ENCODE assay signal across 23 cellular contexts in genomic region chr5:137205237-137205636, GRCh38.
DNase-seq lines count a peak whose midpoint lies in the region; FAIRE-seq and TF ChIP-seq lines count a peak whose summit lies in the region.
"Had no signal": no experiment of that assay in that cellular context is flagged by ENCODE, and none has a peak within 500 bp of the region (broad histone marks: within the 10 kb centered on the region; RNA-seq: fewer than 3 reads in every experiment).

No MANE protein-coding gene starts in this region.

- in situ Hi-C loops in GM23248 (cut with MboI): no loop called here

- intact Hi-C loops in dorsolateral prefrontal cortex (cut with DNase I) (no loop called here), posterior cingulate gyrus (cut with DNase I) (no loop called here), PC-9 (cut with micrococcal nuclease; ENCODE audit: unreplicated experiment) (no loop called here)

- no peak for FAIRE-seq in RCC 7860 (lab: Jason Lieb, UNC)
- FAIRE-seq: endometrium, GM12891 had no signal

- H3K4me1 ChIP-seq in GM23248 (ENCODE audit: insufficient read depth): peaks cover 49% of the 10 kb centered on the region
- H3K4me1 ChIP-seq in PC-9 (replicated peaks; ENCODE audit: insufficient read depth): no peaks in the 10 kb centered on the region

- H3K27ac ChIP-seq in GM23248 (no peak overlapping the region), dorsolateral prefrontal cortex (peak overlapping the region in 33 of 59 donors; percentile 1 to 71 (median 38)), PC-9 (no peak overlapping the region)
- H3K27ac ChIP-seq: BLaER1 treated with 17β-estradiol and CSF1 and Interleukin-3, amounts not matched to agents 10 nM and 100 nM; tibial artery had no signal

- H3K9me3 ChIP-seq in GM23248 (ENCODE audit: low read depth) (no peaks in the 10 kb centered on the region), PC-9 (ENCODE audit: insufficient read depth, low read depth) (no peaks in the 10 kb centered on the region)
- H3K9me3 ChIP-seq: BLaER1 treated with 17β-estradiol and CSF1 and Interleukin-3, amounts not matched to agents 10 nM and 100 nM; tibial artery had no signal

- peaks cover 21% of the 10 kb centered on the region for H3F3A ChIP-seq in GM23248 (ENCODE audit: insufficient read depth)
- H3F3A ChIP-seq in PC-9 (ENCODE audit: insufficient read depth, low read depth): no peaks in the 10 kb centered on the region

- H4K20me1 ChIP-seq in GM23248 (ENCODE audit: insufficient read depth): peaks cover 11% of the 10 kb centered on the region; the same call in 1 of the 2 replicates
- no peaks in the 10 kb centered on the region for H4K20me1 ChIP-seq in PC-9 (ENCODE audit: insufficient read depth)
- H4K20me1 ChIP-seq: BLaER1 treated with 17β-estradiol and CSF1 and Interleukin-3, amounts not matched to agents 10 nM and 100 nM had no signal

- TF ChIP-seq CTCF in dorsolateral prefrontal cortex (IDR thresholded peaks at IDR 0.05 in 54 of 56, conservative IDR thresholded peaks at IDR 0.05 in 2 of 56; ENCODE audit: low read depth in 1 of 56, partially characterized antibody in 56 of 56) (no peak), foreskin fibroblast (IDR thresholded peaks at IDR 0.05; ENCODE audit: low read depth, low read length) (no peak), PC-9 (conservative IDR thresholded peaks at IDR 0.05) (no peak)

- H2AFZ ChIP-seq in GM23248 (no peak overlapping the region), PC-9 (no peak overlapping the region)

- POLR2A ChIA-PET in PC-9 (lab: Charles Lee; ENCODE audit: unreplicated experiment): no interaction called here

- H3K27me3 ChIP-seq in GM23248 (replicated peaks; ENCODE audit: insufficient read depth): no peaks in the 10 kb centered on the region
- H3K27me3 ChIP-seq in dorsolateral prefrontal cortex: no peaks in the 10 kb centered on the region
- no peaks in the 10 kb centered on the region for H3K27me3 ChIP-seq in PC-9 (ENCODE audit: insufficient read depth, low read depth)
- H3K27me3 ChIP-seq: BLaER1 treated with 17β-estradiol and CSF1 and Interleukin-3, amounts not matched to agents 10 nM and 100 nM; tibial artery had no signal

- CTCF ChIA-PET in PC-9 (lab: Charles Lee): no interaction called here

- WGBS in GM23248 (ENCODE audit: low coverage in 1 of 2, low lambda C conversion rate in 2 of 2, missing lambda C conversion rate in 2 of 2), 2 experiments: 56 to 65% methylated on average over 4 of the region's 4 CpGs

- DNase-seq in A172 (ENCODE audit: low spot score) (peak; percentile 18), GM23248 (peak; percentile 41), RCC 7860 (ENCODE audit: low spot score) (peak; percentile 9), dorsolateral prefrontal cortex (no peak), posterior cingulate gyrus (no peak), foreskin fibroblast (no peak), NCI-H1930 (lab: John Stamatoyannopoulos, UW) (no peak), PC-9 (no peak)
- DNase-seq: ACHN; activated CD8-positive, alpha-beta memory T cell treated with anti-CD3 and anti-CD28 coated beads for 24 hours; activated naive CD4-positive, alpha-beta T cell treated with anti-CD3 and anti-CD28 coated beads, Interleukin-2, amount 10 ng/mL, durations not matched to agents 7 days and 5 days; activated T-cell treated with anti-CD3 and anti-CD28 coated beads, Interleukin-2, amount 50 U/mL, for 4 hours; anterior cingulate cortex; foreskin melanocyte; NCI-H1092; SHP77 treated with DMSO at 0.1 percent for 48 hours; stimulated activated CD4-positive, alpha-beta T cell treated with anti-CD3 and anti-CD28 coated beads, Interleukin-4, amount 100 ng/mL, for 1 hour; stimulated activated naive CD8-positive, alpha-beta T cell treated with anti-CD3 and anti-CD28 coated beads, Interleukin-15, Interleukin-2, amounts not matched to agents 100 U/mL and 50 U/mL, for 24 hours; tibial artery had no signal

- H3K9me2 ChIP-seq in GM23248 (ENCODE audit: insufficient read depth): no peaks in the 10 kb centered on the region
- 0 out of 2 replicates have a peak, but pooled peaks cover 3% of the 10 kb centered on the region for H3K9me2 ChIP-seq in PC-9 (ENCODE audit: insufficient read depth)

- BruUV-seq in PC-9 (replicated peaks; lab: Mats Ljungman, UMichigan): no TSS peak

- no peak overlapping the region for H3K9ac ChIP-seq in GM23248
- H3K9ac ChIP-seq: BLaER1 treated with 17β-estradiol and CSF1 and Interleukin-3, amounts not matched to agents 10 nM and 100 nM had no signal

- peaks cover 89% of the 10 kb centered on the region for H3K79me2 ChIP-seq in GM23248 (ENCODE audit: insufficient read depth)
- H3K79me2 ChIP-seq in PC-9 (ENCODE audit: low read depth): no peaks in the 10 kb centered on the region

- H3K4me2 ChIP-seq in GM23248 (ENCODE audit: unreplicated experiment) (no peak overlapping the region), PC-9 (no peak overlapping the region)
- H3K4me2 ChIP-seq: BLaER1 treated with 17β-estradiol and CSF1 and Interleukin-3, amounts not matched to agents 10 nM and 100 nM had no signal

- H3K36me3 ChIP-seq in GM23248 (ENCODE audit: low read depth) (no peaks in the 10 kb centered on the region), PC-9 (ENCODE audit: low read depth) (no peaks in the 10 kb centered on the region)
- H3K36me3 ChIP-seq: BLaER1 treated with 17β-estradiol and CSF1 and Interleukin-3, amounts not matched to agents 10 nM and 100 nM; tibial artery had no signal

- H3K4me3 ChIP-seq in GM23248 (no peak overlapping the region), dorsolateral prefrontal cortex (no peak overlapping the region), foreskin fibroblast (ENCODE audit: low read depth in 1 of 2, low read length in 2 of 2) (no peak overlapping the region), PC-9 (no peak overlapping the region)
- H3K4me3 ChIP-seq: BLaER1 treated with 17β-estradiol and CSF1 and Interleukin-3, amounts not matched to agents 10 nM and 100 nM; smooth muscle cell; tibial artery had no signal

Comparison
In these comparisons a context has a peak if more than half of its experiments do, and no peak if none do; other contexts are left out.
1. DNase-seq: peak in A172 (single experiment), GM23248 (single experiment) and RCC 7860 (single experiment); none in dorsolateral prefrontal cortex (0 of 10), posterior cingulate gyrus (0 of 10), foreskin fibroblast (0 of 2), NCI-H1930 (0 of 2) and PC-9 (0 of 2).
2. H3K27ac ChIP-seq: peak in dorsolateral prefrontal cortex (33 of 59); none in GM23248 (single experiment) and PC-9 (single experiment).